ENCODE assay signal across 29 cellular contexts in the genomic region with DNA sequence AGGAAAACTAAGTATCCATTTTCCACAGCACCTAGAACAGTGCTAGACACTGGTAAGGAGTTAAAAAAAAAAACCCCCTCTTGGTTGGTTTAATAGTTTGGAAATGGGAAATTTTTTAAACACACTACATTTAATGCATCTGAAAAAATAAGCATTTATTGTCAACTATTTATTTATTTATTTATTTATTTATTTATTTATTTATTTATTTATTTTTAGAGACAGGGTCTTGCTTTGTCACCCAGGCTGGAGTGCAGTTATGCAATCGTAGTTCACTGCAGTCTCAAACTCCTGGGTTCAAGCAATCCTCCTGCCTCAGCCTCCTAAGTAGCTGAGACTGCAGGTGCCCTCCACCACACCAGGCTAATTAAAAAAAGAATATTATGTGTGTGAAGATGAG.
"Had no signal": no experiment of that assay in that cellular context is flagged by ENCODE, and none has a peak within 500 bp of the region (broad histone marks: within the 10 kb centered on the region; RNA-seq: fewer than 3 reads in every experiment).

No MANE protein-coding gene starts in this region.

- DNase-seq: stimulated activated CD4-positive, alpha-beta T cell treated with anti-CD3 and anti-CD28 coated beads, Interleukin-2, amount 100 ng/mL, for 48 hours; stimulated activated CD4-positive, alpha-beta T cell treated with anti-CD3 and anti-CD28 coated beads, Interleukin-4, amount 100 ng/mL, for 1 hour; stimulated activated CD4-positive, alpha-beta T cell treated with anti-CD3 and anti-CD28 coated beads, Interleukin-4, amount 100 ng/mL, for 24 hours; stimulated activated CD4-positive, alpha-beta T cell treated with anti-CD3 and anti-CD28 coated beads, Interleukin-4, amount 100 ng/mL, for 4 hours; stimulated activated CD8-positive, alpha-beta memory T cell treated with anti-CD3 and anti-CD28 coated beads, Interleukin-4, amount 100 ng/mL, for 48 hours; stimulated activated naive B cell treated with anti-CD40 and anti-IgM and Interleukin-4, amounts not matched to agents 10 μg/mL and 1 μg/mL and 100 μg/mL, for 72 hours; stimulated activated naive CD4-positive, alpha-beta T cell; stimulated activated naive CD4-positive, alpha-beta T cell treated with Interleukin-2 at 50 U/mL for 16 hours; stimulated activated naive CD8-positive, alpha-beta T cell treated with anti-CD3 and anti-CD28 coated beads, Interleukin-15, amount 100 ng/mL, for 72 hours; stimulated activated naive CD8-positive, alpha-beta T cell treated with anti-CD3 and anti-CD28 coated beads, Interleukin-15, Interleukin-2, amounts not matched to agents 100 U/mL and 50 U/mL, for 24 hours; stomach; substantia nigra; testis; thyroid gland; tibial artery; transverse colon; trophoblast cell; upper lobe of left lung; upper lobe of right lung; uterus had no signal

- H3K36me3 ChIP-seq: stomach, suprapubic skin, thoracic aorta, thyroid gland, tibial artery, tibial nerve, transverse colon, upper lobe of left lung, upper lobe of right lung, uterus, vagina had no signal

- H3K27ac Mint-ChIP-seq: stimulated activated effector memory CD8-positive, alpha-beta T cell treated with anti-CD3 and anti-CD28 coated beads, Interleukin-12 subunit alpha, Interleukin-12 subunit beta, amount 100 ng/mL, for 72 hours; stimulated activated memory B cell treated with anti-CD40 and anti-IgM and Interleukin-4, amounts not matched to agents 10 μg/mL and 1 μg/mL and 100 μg/mL, for 72 hours; stimulated activated naive B cell treated with anti-CD40 and anti-IgM and Interleukin-4, amounts not matched to agents 10 μg/mL and 1 μg/mL and 100 μg/mL, for 72 hours; stimulated activated naive CD8-positive, alpha-beta T cell treated with anti-CD3 and anti-CD28 coated beads, Interleukin-15, amount 100 ng/mL, for 72 hours; stimulated activated naive CD8-positive, alpha-beta T cell treated with anti-CD3 and anti-CD28 coated beads, Interleukin-15, Interleukin-2, amounts not matched to agents 100 ng/mL and 50 ng/mL, for 24 hours; type B pancreatic cell had no signal

- ATAC-seq: stimulated activated effector memory CD8-positive, alpha-beta T cell treated with anti-CD3 and anti-CD28 coated beads, Interleukin-12 subunit alpha, Interleukin-12 subunit beta, amount 100 ng/mL, for 72 hours; stimulated activated memory B cell treated with anti-CD40 and anti-IgM and Interleukin-4, amounts not matched to agents 10 μg/mL and 1 μg/mL and 100 μg/mL, for 72 hours; stimulated activated naive B cell treated with anti-CD40 and anti-IgM and Interleukin-4, amounts not matched to agents 10 μg/mL and 1 μg/mL and 100 μg/mL, for 72 hours; stimulated activated naive CD8-positive, alpha-beta T cell treated with anti-CD3 and anti-CD28 coated beads, Interleukin-15, amount 100 ng/mL, for 72 hours; stimulated activated naive CD8-positive, alpha-beta T cell treated with anti-CD3 and anti-CD28 coated beads, Interleukin-15, Interleukin-2, amounts not matched to agents 100 U/mL and 50 U/mL, for 24 hours; upper lobe of right lung had no signal

- H3K9me3 ChIP-seq: stomach, suprapubic skin, testis, thoracic aorta, thyroid gland, tibial artery, tibial nerve, transverse colon, upper lobe of left lung, upper lobe of right lung, uterus, vagina had no signal

- H3K36me3 Mint-ChIP-seq: stimulated activated effector memory CD8-positive, alpha-beta T cell treated with anti-CD3 and anti-CD28 coated beads, Interleukin-12 subunit alpha, Interleukin-12 subunit beta, amount 100 ng/mL, for 72 hours; stimulated activated memory B cell treated with anti-CD40 and anti-IgM and Interleukin-4, amounts not matched to agents 10 μg/mL and 1 μg/mL and 100 μg/mL, for 72 hours; stimulated activated naive B cell treated with anti-CD40 and anti-IgM and Interleukin-4, amounts not matched to agents 10 μg/mL and 1 μg/mL and 100 μg/mL, for 72 hours had no signal

- H3K9me3 Mint-ChIP-seq: stimulated activated memory B cell treated with anti-CD40 and anti-IgM and Interleukin-4, amounts not matched to agents 10 μg/mL and 1 μg/mL and 100 μg/mL, for 72 hours; stimulated activated naive B cell treated with anti-CD40 and anti-IgM and Interleukin-4, amounts not matched to agents 10 μg/mL and 1 μg/mL and 100 μg/mL, for 72 hours; stimulated activated naive CD8-positive, alpha-beta T cell treated with anti-CD3 and anti-CD28 coated beads, Interleukin-15, amount 100 ng/mL, for 72 hours; stimulated activated naive CD8-positive, alpha-beta T cell treated with anti-CD3 and anti-CD28 coated beads, Interleukin-15, Interleukin-2, amounts not matched to agents 100 ng/mL and 50 ng/mL, for 24 hours had no signal

- H3K27ac ChIP-seq: stomach, suprapubic skin, testis, thoracic aorta, thyroid gland, tibial artery, tibial nerve, transverse colon, upper lobe of left lung, upper lobe of right lung, uterus, vagina had no signal

- H3K27me3 Mint-ChIP-seq: stimulated activated naive B cell treated with anti-CD40 and anti-IgM and Interleukin-4, amounts not matched to agents 10 μg/mL and 1 μg/mL and 100 μg/mL, for 72 hours; stimulated activated naive CD8-positive, alpha-beta T cell treated with anti-CD3 and anti-CD28 coated beads, Interleukin-15, amount 100 ng/mL, for 72 hours; type B pancreatic cell had no signal

- H3K4me3 Mint-ChIP-seq: stimulated activated effector memory CD8-positive, alpha-beta T cell treated with anti-CD3 and anti-CD28 coated beads, Interleukin-12 subunit alpha, Interleukin-12 subunit beta, amount 100 ng/mL, for 72 hours; stimulated activated memory B cell treated with anti-CD40 and anti-IgM and Interleukin-4, amounts not matched to agents 10 μg/mL and 1 μg/mL and 100 μg/mL, for 72 hours; stimulated activated naive B cell treated with anti-CD40 and anti-IgM and Interleukin-4, amounts not matched to agents 10 μg/mL and 1 μg/mL and 100 μg/mL, for 72 hours; stimulated activated naive CD8-positive, alpha-beta T cell treated with anti-CD3 and anti-CD28 coated beads, Interleukin-15, amount 100 ng/mL, for 72 hours; stimulated activated naive CD8-positive, alpha-beta T cell treated with anti-CD3 and anti-CD28 coated beads, Interleukin-15, Interleukin-2, amounts not matched to agents 100 ng/mL and 50 ng/mL, for 24 hours; type B pancreatic cell had no signal

- H3K4me1 ChIP-seq: testis, thyroid gland, tibial nerve, upper lobe of right lung, vagina had no signal

- H3K4me3 ChIP-seq: stomach, suprapubic skin, testis, thoracic aorta, thyroid gland, tibial artery, tibial nerve, transverse colon, upper lobe of left lung, upper lobe of right lung, uterus, vagina had no signal

- FAIRE-seq: urothelium cell line had no signal

- H3K4me1 Mint-ChIP-seq: stimulated activated effector memory CD8-positive, alpha-beta T cell treated with anti-CD3 and anti-CD28 coated beads, Interleukin-12 subunit alpha, Interleukin-12 subunit beta, amount 100 ng/mL, for 72 hours; stimulated activated memory B cell treated with anti-CD40 and anti-IgM and Interleukin-4, amounts not matched to agents 10 μg/mL and 1 μg/mL and 100 μg/mL, for 72 hours; stimulated activated naive B cell treated with anti-CD40 and anti-IgM and Interleukin-4, amounts not matched to agents 10 μg/mL and 1 μg/mL and 100 μg/mL, for 72 hours; stimulated activated naive CD8-positive, alpha-beta T cell treated with anti-CD3 and anti-CD28 coated beads, Interleukin-15, amount 100 ng/mL, for 72 hours had no signal
